Comparison of ENCODE assay signal across 29 cellular contexts in the genomic region with DNA sequence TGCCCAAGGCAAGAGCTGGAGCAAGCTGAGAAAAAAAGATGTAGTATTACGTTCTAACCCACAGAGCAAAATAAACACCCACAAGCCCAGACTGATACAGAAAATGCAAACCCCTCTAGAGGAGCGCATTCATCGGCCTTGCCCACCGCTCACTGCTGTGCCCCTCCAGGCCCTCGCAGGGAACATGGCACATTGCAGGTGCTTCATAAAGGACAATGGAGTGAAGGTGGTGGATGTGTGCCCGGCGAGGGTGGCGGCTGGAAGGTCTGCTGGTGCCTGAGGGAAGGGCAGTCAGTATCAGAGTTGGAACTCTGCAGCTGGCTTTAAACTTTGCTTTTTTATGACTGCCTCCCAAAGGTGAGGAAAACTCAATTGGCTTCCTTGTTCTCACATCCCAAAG. TPM values are rescaled to one million over a fixed set of nuclear protein-coding genes. Genes with fewer than 3 reads are reported as not detected.
DNase-seq lines count a peak whose midpoint lies in the region; ATAC-seq, FAIRE-seq and TF ChIP-seq lines count a peak whose summit lies in the region.
"Had no signal": no experiment of that assay in that cellular context is flagged by ENCODE, and none has a peak within 500 bp of the region (broad histone marks: within the 10 kb centered on the region; RNA-seq: fewer than 3 reads in every experiment).

No MANE protein-coding gene starts in this region.

- POLR2A ChIA-PET in HepG2 (lab: Yijun Ruan, JAX) = no interaction called here
- POLR2A ChIA-PET in activated B cell treated with CpG ODN at 0.5 μM for 24 hours (lab: Charles Lee) = interaction anchor here (0.7 to 2.9 kb wide), 7 partner anchors 19 to 86 kb away, joined by 3 to 17 read pairs (median 4); a partner anchor contains a TSS

- H3K27ac Mint-ChIP-seq in activated B cell treated with CpG ODN at 0.5 μM for 24 hours (peak overlapping the region; percentile 43), naive B cell (peak overlapping the region in 1 of 6 donors; percentile 7)
- H3K27ac Mint-ChIP-seq: natural killer cell treated with Interleukin-12 subunit alpha and Interleukin-12 subunit beta and Interleukin-15 and Interleukin-18, amount 100 ng/mL, for 72 hours; T-cell; WTC11 had no signal

- no peak for FAIRE-seq in HepG2 (lab: Jason Lieb, UNC)
- FAIRE-seq: A549, small intestine had no signal

- no peak for TF ChIP-seq EP300 in HepG2 (IDR thresholded peaks at IDR 0.05; ENCODE audit: low read depth in 2 of 2, low read length in 2 of 2)
- TF ChIP-seq EP300 in HepG2 (CRISPR knock-in tag; IDR thresholded peaks at IDR 0.05; ENCODE audit: borderline replicate concordance) = no peak
- no peak for TF ChIP-seq EP300 in sigmoid colon (IDR thresholded peaks at IDR 0.05)

- H2AFZ ChIP-seq in HepG2 (ENCODE audit: low read length) = no peak overlapping the region

- H3K9me3 ChIP-seq in HepG2 (ENCODE audit: low read length) (no peaks in the 10 kb centered on the region), right lobe of liver (no peaks in the 10 kb centered on the region), upper lobe of right lung (no peaks in the 10 kb centered on the region), sigmoid colon (no peaks in the 10 kb centered on the region)
- H3K9me3 ChIP-seq: A549, esophagus muscularis mucosa, heart left ventricle, thyroid gland had no signal

- no peaks in the 10 kb centered on the region for H3K9me3 Mint-ChIP-seq in activated B cell treated with CpG ODN at 0.5 μM for 24 hours
- H3K9me3 Mint-ChIP-seq in naive B cell = peaks cover 0 to 5% (median 0%) of the 10 kb centered on the region in 7 donors

- 52% methylated on average over 8 of the region's 8 CpGs for WGBS in HepG2 (ENCODE audit: low lambda C conversion rate)
- WGBS in right lobe of liver (ENCODE audit: insufficient coverage, low coverage, low lambda C conversion rate, missing lambda C conversion rate) = 64% methylated on average over 8 of the region's 8 CpGs
- WGBS in sigmoid colon, 2 donors = 70 to 84% methylated on average over 8 of the region's 8 CpGs

- CTCF ChIA-PET in HepG2 (lab: Yijun Ruan, JAX; ENCODE audit: low intra/inter-chr PET ratio, low total read pairs) = no interaction called here
- CTCF ChIA-PET in activated B cell treated with CpG ODN at 0.5 μM for 24 hours (lab: Charles Lee) = interaction anchor here (0.7 to 1.4 kb wide), 2 partner anchors 35 to 145 kb away, joined by 3 read pairs; no protein-coding TSS in a partner anchor

- no peak overlapping the region for H3K9ac ChIP-seq in HepG2 (ENCODE audit: insufficient read depth, low read depth, low read length)

- H4K20me1 ChIP-seq in HepG2 (ENCODE audit: insufficient read depth, low read length) = no peaks in the 10 kb centered on the region; the same call in 1 of the 2 replicates

- H3K36me3 ChIP-seq in HepG2 (replicated peaks in 1 of 2; ENCODE audit: control insufficient read depth in 1 of 2, insufficient read depth in 2 of 2, low read length in 2 of 2) (no peaks in the 10 kb centered on the region), right lobe of liver (no peaks in the 10 kb centered on the region), upper lobe of right lung (no peaks in the 10 kb centered on the region), sigmoid colon (no peaks in the 10 kb centered on the region)
- H3K36me3 ChIP-seq: esophagus muscularis mucosa, HAP-1, heart left ventricle, stomach, thyroid gland had no signal

- no peak; the same call in 2 of the 3 replicates for ATAC-seq in HepG2
- ATAC-seq in right lobe of liver = no peak
- ATAC-seq in activated B cell treated with CpG ODN at 0.5 μM for 24 hours (ENCODE audit: low read depth) = no peak
- ATAC-seq in naive B cell (ENCODE audit: low read depth in 2 of 2) = no peak
- ATAC-seq in upper lobe of right lung = peak; percentile 2
- ATAC-seq in GM18517 (IDR thresholded peaks at IDR 0.05; ENCODE audit: unreplicated experiment) = no peak
- ATAC-seq: A549 had no signal

- H3K4me2 ChIP-seq in HepG2 (ENCODE audit: low read depth, low read length) = no peak overlapping the region
- H3K4me2 ChIP-seq: A549 had no signal

- no peak overlapping the region for H3K27ac ChIP-seq in HepG2 (ENCODE audit: extremely low read length, insufficient read depth, low read length)
- no peak overlapping the region for H3K27ac ChIP-seq in right lobe of liver
- no peak overlapping the region for H3K27ac ChIP-seq in upper lobe of right lung
- no peak overlapping the region for H3K27ac ChIP-seq in sigmoid colon
- H3K27ac ChIP-seq: A549, esophagus muscularis mucosa, heart left ventricle, stomach, thyroid gland had no signal

- no TSS peak for BruUV-seq in HepG2 (replicated peaks; lab: Mats Ljungman, UMichigan)

- no peaks in the 10 kb centered on the region for H3K4me1 ChIP-seq in HepG2 (ENCODE audit: insufficient read depth, low read length)
- H3K4me1 ChIP-seq in right lobe of liver = no peaks in the 10 kb centered on the region
- no peaks in the 10 kb centered on the region for H3K4me1 ChIP-seq in upper lobe of right lung
- peaks cover 0 to 8% (median 0%) of the 10 kb centered on the region in 4 donors for H3K4me1 ChIP-seq in sigmoid colon
- H3K4me1 ChIP-seq: A549, HAP-1 had no signal

- no peak for TF ChIP-seq CTCF in HepG2 (CRISPR knock-in tag; IDR thresholded peaks at IDR 0.05)
- no peak for TF ChIP-seq CTCF in right lobe of liver (IDR thresholded peaks at IDR 0.05)
- no peak for TF ChIP-seq CTCF in activated B cell treated with CpG ODN at 0.5 μM for 24 hours (IDR thresholded peaks at IDR 0.05)
- TF ChIP-seq CTCF in upper lobe of right lung (IDR thresholded peaks at IDR 0.05) = no peak
- TF ChIP-seq CTCF in sigmoid colon (IDR thresholded peaks at IDR 0.05) = no peak

- H3K4me3 ChIP-seq in HepG2 (replicated peaks in 1 of 3; ENCODE audit: insufficient read depth in 1 of 3, low read depth in 2 of 3, low read length in 3 of 3) = no peak overlapping the region
- H3K4me3 ChIP-seq in right lobe of liver = no peak overlapping the region
- no peak overlapping the region for H3K4me3 ChIP-seq in upper lobe of right lung
- H3K4me3 ChIP-seq in sigmoid colon = no peak overlapping the region
- H3K4me3 ChIP-seq: A549, esophagus muscularis mucosa, HAP-1, heart left ventricle, stomach, thyroid gland had no signal

- DNase-seq in HepG2 (ENCODE audit: low spot score) = no peak
- no peak for DNase-seq in right lobe of liver
- DNase-seq in activated B cell treated with CpG ODN at 0.5 μM for 24 hours = no peak
- no peak for DNase-seq in naive B cell
- no peak for DNase-seq in upper lobe of right lung
- no peak for DNase-seq in DMS53 treated with DMSO at 0.1 percent for 48 hours (lab: John Stamatoyannopoulos, UW; ENCODE audit: unreplicated experiment)
- DNase-seq in sigmoid colon = no peak
- DNase-seq: activated CD4-positive, alpha-beta T cell treated with anti-CD3 and anti-CD28 coated beads, Interleukin-2, amount 50 U/mL, for 1 hour; activated T-cell treated with anti-CD3 and anti-CD28 coated beads, Interleukin-2, amount 50 U/mL, for 48 hours; caudate nucleus; dermis blood vessel endothelial cell; DMS 273 treated with DMSO at 0.1 percent for 48 hours; EL; islet precursor cell; Kasumi-1; NCI-H1436; NCI-H2081; NCI-H345; small intestine; stomach; T-cell had no signal

- H3K27me3 Mint-ChIP-seq in activated B cell treated with CpG ODN at 0.5 μM for 24 hours = peaks cover 5% of the 10 kb centered on the region
- H3K27me3 Mint-ChIP-seq in naive B cell = peaks cover 0 to 24% (median 8%) of the 10 kb centered on the region in 3 donors

- no peaks in the 10 kb centered on the region for H3K36me3 Mint-ChIP-seq in activated B cell treated with CpG ODN at 0.5 μM for 24 hours (ENCODE audit: low read depth)
- H3K36me3 Mint-ChIP-seq in naive B cell = no peaks in the 10 kb centered on the region
- H3K36me3 Mint-ChIP-seq: T-cell had no signal

- H3K79me2 ChIP-seq in HepG2 (ENCODE audit: insufficient read depth, low read length) = no peaks in the 10 kb centered on the region

- intact Hi-C loops in HepG2 (cut with micrococcal nuclease; ENCODE audit: unreplicated experiment) = no loop called here
- intact Hi-C loops in right lobe of liver (cut with DNase I) = no loop called here
- intact Hi-C loops in activated B cell treated with CpG ODN at 0.5 μM for 24 hours (cut with micrococcal nuclease) = no loop called here
- intact Hi-C loops in upper lobe of right lung (cut with DNase I) = no loop called here
- intact Hi-C loops in sigmoid colon (cut with DNase I) = no loop called here

- H3K4me3 Mint-ChIP-seq in activated B cell treated with CpG ODN at 0.5 μM for 24 hours (peak overlapping the region; percentile 49), naive B cell (peak overlapping the region in 7 of 8 donors; percentile 62 to 87 (median 79))
- H3K4me3 Mint-ChIP-seq: natural killer cell treated with Interleukin-12 subunit alpha and Interleukin-12 subunit beta and Interleukin-15 and Interleukin-18, amount 100 ng/mL, for 72 hours; WTC11 had no signal

- H3K27me3 ChIP-seq in HepG2 (ENCODE audit: control insufficient read depth in 1 of 2, insufficient read depth in 2 of 2, low read length in 2 of 2) (peaks cover 8 to 73% of the 10 kb centered on the region in 2 experiments; a peak in 4 of 5 replicates), right lobe of liver (peaks cover 3 to 6% of the 10 kb centered on the region in 2 donors), upper lobe of right lung (peaks cover 54% of the 10 kb centered on the region), sigmoid colon (peaks cover 12 to 79% (median 52%) of the 10 kb centered on the region in 3 donors)
- H3K27me3 ChIP-seq: thyroid gland had no signal

- H3K4me1 Mint-ChIP-seq in activated B cell treated with CpG ODN at 0.5 μM for 24 hours (peaks cover 37% of the 10 kb centered on the region), naive B cell (peaks cover 23 to 45% (median 31%) of the 10 kb centered on the region in 3 donors)

- TF ChIP-seq POLR2A in HepG2 (IDR thresholded peaks at IDR 0.05; ENCODE audit: insufficient read depth in 1 of 2, low read depth in 2 of 2, low read length in 2 of 2) (no peak), right lobe of liver (IDR thresholded peaks at IDR 0.05) (no peak), sigmoid colon (IDR thresholded peaks at IDR 0.05) (no peak)

- no peak for TF ChIP-seq RAD21 in HepG2 (CRISPR knock-in tag; IDR thresholded peaks at IDR 0.05)

- in situ Hi-C loops in HepG2 (cut with HindIII; ENCODE audit: extremely low pct_ligation_motif_present, low pct_unique_long_range_greater_than_20kb) = no loop called here

RNA-seq across cellular contexts. Expression of a gene that starts 18.5 kb away (rescaled TPM):
- total RNA-seq in HepG2 (2016; rRNA removed; fragmentation: Illumina TruSeq; extraction: Trizol) = 0.07 and 0.09 TPM in 2 replicates
- not detected in 2 replicates for total RNA-seq in HepG2 (2016; cell fraction: cytosol; rRNA removed; fragmentation: Illumina TruSeq; extraction: Trizol; ENCODE audit: low read depth)
- total RNA-seq in HepG2 (2016; cell fraction: insoluble cytoplasmic fraction; rRNA removed; fragmentation: Illumina TruSeq; extraction: Trizol) = 0.06 and 0.13 TPM in 2 replicates
- 0.19 and 0.21 TPM in 2 replicates for total RNA-seq in HepG2 (2016; cell fraction: membrane; rRNA removed; fragmentation: Illumina TruSeq; extraction: Trizol)
- 0.09 TPM in 1 of 2 replicates, not detected in the other for total RNA-seq in HepG2 (2016; cell fraction: nucleus; rRNA removed; fragmentation: Illumina TruSeq; extraction: Trizol)
- polyA plus RNA-seq in HepG2 (2011; rRNA removed) = 0.07 TPM in 2 replicates
- 0.04 and 0.24 TPM in 2 replicates for polyA plus RNA-seq in HepG2 (2011; cell fraction: cytosol; rRNA removed)
- 0.16 and 0.51 TPM in 2 replicates for polyA plus RNA-seq in HepG2 (2011; cell fraction: nucleus; rRNA removed)
- polyA plus RNA-seq in HepG2 (2012) = 0.04 and 0.11 TPM in 2 replicates
- polyA plus RNA-seq in HepG2 (2016; cell fraction: cytosol; fragmentation: Illumina TruSeq; extraction: Trizol; ENCODE audit: low read depth) = not detected in 2 replicates
- 0.09 and 0.10 TPM in 2 replicates for polyA plus RNA-seq in HepG2 (2016; cell fraction: insoluble cytoplasmic fraction; fragmentation: Illumina TruSeq; extraction: Trizol; ENCODE audit: low read depth)
- 0.03 and 0.05 TPM in 2 replicates for polyA plus RNA-seq in HepG2 (2016; cell fraction: membrane; fragmentation: Illumina TruSeq; extraction: Trizol; ENCODE audit: low read depth)
- polyA plus RNA-seq in HepG2 (2016; cell fraction: nucleus; fragmentation: Illumina TruSeq; extraction: Trizol; ENCODE audit: insufficient read depth, low read depth) = 0.11 and 0.30 TPM in 2 replicates
- polyA minus RNA-seq in HepG2 (2011; rRNA and poly(A)+ RNA removed; ENCODE audit: low replicate concordance) = 0.72 TPM in 1 of 2 replicates, not detected in the other
- polyA minus RNA-seq in HepG2 (2011; cell fraction: cytosol; rRNA and poly(A)+ RNA removed) = not detected in 2 replicates
- polyA minus RNA-seq in HepG2 (2011; cell fraction: nucleus; rRNA and poly(A)+ RNA removed) = 0.12 and 0.13 TPM in 2 replicates
- total RNA-seq in right lobe of liver = 1 to 10 TPM in 4 of 6 experiments, under 1 TPM in 2; 0.24 to 5.0 (median 1.6) TPM
- 417 and 426 TPM in 2 replicates for total RNA-seq in activated B cell treated with CpG ODN at 0.5 μM for 24 hours
- 10 to 100 TPM; 20.8 to 45.7 (median 34.9) TPM for polyA plus RNA-seq in naive B cell (ENCODE audit: low read depth in 6 of 6)
- total RNA-seq in upper lobe of right lung = 3.7 TPM
- total RNA-seq in sigmoid colon = under 1 TPM; 0.28 to 0.68 (median 0.34) TPM
- polyA plus RNA-seq in sigmoid colon = 1 to 10 TPM in 1 of 3 donors, under 1 TPM in 2; 0.46 to 9.3 (median 0.60) TPM
- total RNA-seq: dermis blood vessel endothelial cell had no signal

Comparison
In these comparisons a context has a peak if more than half of its experiments do, and no peak if none do; other contexts are left out.
1. RNA of a gene that starts 18.5 kb away (total RNA-seq): 417 to 426 TPM in activated B cell treated with CpG ODN at 0.5 μM for 24 hours; 3.7 TPM in upper lobe of right lung (single experiment), 0.24 to 5.0 TPM in right lobe of liver, 0.28 to 0.68 TPM in sigmoid colon and 0.06 to 0.21 TPM in HepG2; every median in the first group is over 10 times any median in the second.